ENCODE assay signal across 8 cellular contexts in genomic region chr7:156109076-156109475, GRCh38.
"Had no signal": no experiment of that assay in that cellular context is flagged by ENCODE, and none has a peak within 500 bp of the region (broad histone marks: within the 10 kb centered on the region; RNA-seq: fewer than 3 reads in every experiment).

No MANE protein-coding gene starts in this region.

- DNase-seq: GM23248, GOT3, H7, H9, HCEC 1CT, HFFc6 had no signal

- H3K27ac Mint-ChIP-seq: GM23338, H9, HFFc6 had no signal

- H3K4me3 Mint-ChIP-seq: GM23338, H9, HFFc6 had no signal

- H3K9me3 Mint-ChIP-seq: H9 had no signal

- ATAC-seq: GM23338, HCT116 had no signal
